In genomic region chr12:111417290-111417689, GRCh38 we compare ENCODE assay signal across 1 cellular context.
TF ChIP-seq lines count a peak whose summit lies in the region.

No MANE protein-coding gene starts in this region.

TF ChIP-seq in GM23338, 12 proteins besides CTCF, POLR2A, EP300 and RAD21 (continued from another document):
- TF ChIP-seq, protein P1, sequence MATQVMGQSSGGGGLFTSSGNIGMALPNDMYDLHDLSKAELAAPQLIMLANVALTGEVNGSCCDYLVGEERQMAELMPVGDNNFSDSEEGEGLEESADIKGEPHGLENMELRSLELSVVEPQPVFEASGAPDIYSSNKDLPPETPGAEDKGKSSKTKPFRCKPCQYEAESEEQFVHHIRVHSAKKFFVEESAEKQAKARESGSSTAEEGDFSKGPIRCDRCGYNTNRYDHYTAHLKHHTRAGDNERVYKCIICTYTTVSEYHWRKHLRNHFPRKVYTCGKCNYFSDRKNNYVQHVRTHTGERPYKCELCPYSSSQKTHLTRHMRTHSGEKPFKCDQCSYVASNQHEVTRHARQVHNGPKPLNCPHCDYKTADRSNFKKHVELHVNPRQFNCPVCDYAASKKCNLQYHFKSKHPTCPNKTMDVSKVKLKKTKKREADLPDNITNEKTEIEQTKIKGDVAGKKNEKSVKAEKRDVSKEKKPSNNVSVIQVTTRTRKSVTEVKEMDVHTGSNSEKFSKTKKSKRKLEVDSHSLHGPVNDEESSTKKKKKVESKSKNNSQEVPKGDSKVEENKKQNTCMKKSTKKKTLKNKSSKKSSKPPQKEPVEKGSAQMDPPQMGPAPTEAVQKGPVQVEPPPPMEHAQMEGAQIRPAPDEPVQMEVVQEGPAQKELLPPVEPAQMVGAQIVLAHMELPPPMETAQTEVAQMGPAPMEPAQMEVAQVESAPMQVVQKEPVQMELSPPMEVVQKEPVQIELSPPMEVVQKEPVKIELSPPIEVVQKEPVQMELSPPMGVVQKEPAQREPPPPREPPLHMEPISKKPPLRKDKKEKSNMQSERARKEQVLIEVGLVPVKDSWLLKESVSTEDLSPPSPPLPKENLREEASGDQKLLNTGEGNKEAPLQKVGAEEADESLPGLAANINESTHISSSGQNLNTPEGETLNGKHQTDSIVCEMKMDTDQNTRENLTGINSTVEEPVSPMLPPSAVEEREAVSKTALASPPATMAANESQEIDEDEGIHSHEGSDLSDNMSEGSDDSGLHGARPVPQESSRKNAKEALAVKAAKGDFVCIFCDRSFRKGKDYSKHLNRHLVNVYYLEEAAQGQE (IDR thresholded peaks at IDR 0.05; ENCODE audit: unreplicated experiment) = no peak
- TF ChIP-seq POLR2AphosphoS5 (IDR thresholded peaks at IDR 0.05; ENCODE audit: low read depth) (no peak), EZH2phosphoT487 (IDR thresholded peaks at IDR 0.05; ENCODE audit: unreplicated experiment) (no peak), JUNB (IDR thresholded peaks at IDR 0.05; ENCODE audit: unreplicated experiment) (no peak), ZNF114 (CRISPR knock-in tag; IDR thresholded peaks at IDR 0.05) (no peak)
- TF ChIP-seq, protein P2, sequence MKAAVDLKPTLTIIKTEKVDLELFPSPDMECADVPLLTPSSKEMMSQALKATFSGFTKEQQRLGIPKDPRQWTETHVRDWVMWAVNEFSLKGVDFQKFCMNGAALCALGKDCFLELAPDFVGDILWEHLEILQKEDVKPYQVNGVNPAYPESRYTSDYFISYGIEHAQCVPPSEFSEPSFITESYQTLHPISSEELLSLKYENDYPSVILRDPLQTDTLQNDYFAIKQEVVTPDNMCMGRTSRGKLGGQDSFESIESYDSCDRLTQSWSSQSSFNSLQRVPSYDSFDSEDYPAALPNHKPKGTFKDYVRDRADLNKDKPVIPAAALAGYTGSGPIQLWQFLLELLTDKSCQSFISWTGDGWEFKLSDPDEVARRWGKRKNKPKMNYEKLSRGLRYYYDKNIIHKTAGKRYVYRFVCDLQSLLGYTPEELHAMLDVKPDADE (IDR thresholded peaks at IDR 0.05) = no peak
